Comparison of ENCODE assay signal across 1 cellular context in genomic region chr17:10251212-10251948, GRCh38.
TF ChIP-seq lines count a peak whose summit lies in the region.

No MANE protein-coding gene starts in this region.

TF ChIP-seq in GM12878, 131 proteins besides CTCF, POLR2A, EP300 and RAD21 (continued from another document and continues in another):
- no peak for TF ChIP-seq KAT2A (conservative IDR thresholded peaks at IDR 0.05; ENCODE audit: control insufficient read depth, low read depth, low read length)
- TF ChIP-seq BCL3 (IDR thresholded peaks at IDR 0.05; ENCODE audit: borderline replicate concordance, insufficient read depth, low read depth, low read length, poor library complexity, severe bottlenecking), result no peak
- TF ChIP-seq MEF2B (IDR thresholded peaks at IDR 0.05; ENCODE audit: partially characterized antibody, poor library complexity, severe bottlenecking), result peak; percentile 85
- TF ChIP-seq ZNF384 (IDR thresholded peaks at IDR 0.05; ENCODE audit: borderline replicate concordance, low read depth, low read length), result no peak
- TF ChIP-seq PBX3 (IDR thresholded peaks at IDR 0.05; ENCODE audit: insufficient replicate concordance, low read depth, low read length), result no peak
- peak; percentile 78 for TF ChIP-seq NFIC (IDR thresholded peaks at IDR 0.05; ENCODE audit: low read depth, low read length)
- TF ChIP-seq ASH2L (IDR thresholded peaks at IDR 0.05; ENCODE audit: borderline replicate concordance, low read depth), result peak; percentile 17; the same call in 1 of the 2 replicates
- peak; percentile 49; the same call in 1 of the 2 replicates for TF ChIP-seq ATF7 (IDR thresholded peaks at IDR 0.05; ENCODE audit: low read depth)
- no peak for TF ChIP-seq CBX5 (IDR thresholded peaks at IDR 0.05; ENCODE audit: low read depth)
- TF ChIP-seq KLF5 (IDR thresholded peaks at IDR 0.05; ENCODE audit: partially characterized antibody), result no peak
- TF ChIP-seq RBBP5 (conservative IDR thresholded peaks at IDR 0.05), result no peak
- no peak for TF ChIP-seq STAT3 (IDR thresholded peaks at IDR 0.05; ENCODE audit: low read depth, low read length)
- no peak for TF ChIP-seq RAD51 (IDR thresholded peaks at IDR 0.05)
- TF ChIP-seq E2F4 (IDR thresholded peaks at IDR 0.05; ENCODE audit: low read depth, low read length), result no peak
- TF ChIP-seq PML (IDR thresholded peaks at IDR 0.05; ENCODE audit: low read length), result no peak
- no peak for TF ChIP-seq TAF1 (IDR thresholded peaks at IDR 0.05; ENCODE audit: borderline replicate concordance, low read depth, low read length)
- TF ChIP-seq CHD1 (IDR thresholded peaks at IDR 0.05; ENCODE audit: low read depth, low read length), result no peak
- no peak for TF ChIP-seq PAX8 (IDR thresholded peaks at IDR 0.05)
- peak; percentile 69 for TF ChIP-seq MTA2 (IDR thresholded peaks at IDR 0.05; ENCODE audit: low read depth)
- no peak for TF ChIP-seq CUX1 (IDR thresholded peaks at IDR 0.05; ENCODE audit: insufficient replicate concordance, low read depth, low read length)
- TF ChIP-seq TCF7 (IDR thresholded peaks at IDR 0.05; ENCODE audit: borderline replicate concordance), result no peak
- TF ChIP-seq POU2F2 (IDR thresholded peaks at IDR 0.05; ENCODE audit: borderline replicate concordance, low read depth, low read length), result no peak
- TF ChIP-seq JUNB (IDR thresholded peaks at IDR 0.05), result peak; percentile 94
- TF ChIP-seq SRF (IDR thresholded peaks at IDR 0.05; ENCODE audit: low read depth in 2 of 2, low read length in 2 of 2), result no peak
- no peak for TF ChIP-seq HSF1 (IDR thresholded peaks at IDR 0.05; ENCODE audit: low read depth, low read length)
- no peak for TF ChIP-seq BRCA1 (IDR thresholded peaks at IDR 0.05; ENCODE audit: low read depth, low read length)
- no peak for TF ChIP-seq SIN3A (IDR thresholded peaks at IDR 0.05; ENCODE audit: low read depth, low read length)
- no peak for TF ChIP-seq HDGF (IDR thresholded peaks at IDR 0.05)
- no peak for TF ChIP-seq CBX3 (IDR thresholded peaks at IDR 0.05; ENCODE audit: borderline replicate concordance, low read depth)
- TF ChIP-seq ZNF687 (IDR thresholded peaks at IDR 0.05), result no peak
- no peak for TF ChIP-seq TARDBP (IDR thresholded peaks at IDR 0.05; ENCODE audit: borderline replicate concordance)
- TF ChIP-seq CREB1 (IDR thresholded peaks at IDR 0.05; ENCODE audit: low read depth), result peak; percentile 15; the same call in 1 of the 2 replicates
- no peak for TF ChIP-seq GABPA (IDR thresholded peaks at IDR 0.05; ENCODE audit: low read depth)
- no peak for TF ChIP-seq SREBF2 (IDR thresholded peaks at IDR 0.05; ENCODE audit: low read length)
- no peak for TF ChIP-seq ZSCAN29 (IDR thresholded peaks at IDR 0.05)
- no peak for TF ChIP-seq ZBTB40 (IDR thresholded peaks at IDR 0.05; ENCODE audit: borderline replicate concordance)
- TF ChIP-seq HDAC2 (IDR thresholded peaks at IDR 0.05), result no peak
- TF ChIP-seq SKIL (IDR thresholded peaks at IDR 0.05; ENCODE audit: low read depth, poor library complexity, severe bottlenecking), result peak; percentile 77
